ENCODE assay signal across 11 cellular contexts in the genomic region with DNA sequence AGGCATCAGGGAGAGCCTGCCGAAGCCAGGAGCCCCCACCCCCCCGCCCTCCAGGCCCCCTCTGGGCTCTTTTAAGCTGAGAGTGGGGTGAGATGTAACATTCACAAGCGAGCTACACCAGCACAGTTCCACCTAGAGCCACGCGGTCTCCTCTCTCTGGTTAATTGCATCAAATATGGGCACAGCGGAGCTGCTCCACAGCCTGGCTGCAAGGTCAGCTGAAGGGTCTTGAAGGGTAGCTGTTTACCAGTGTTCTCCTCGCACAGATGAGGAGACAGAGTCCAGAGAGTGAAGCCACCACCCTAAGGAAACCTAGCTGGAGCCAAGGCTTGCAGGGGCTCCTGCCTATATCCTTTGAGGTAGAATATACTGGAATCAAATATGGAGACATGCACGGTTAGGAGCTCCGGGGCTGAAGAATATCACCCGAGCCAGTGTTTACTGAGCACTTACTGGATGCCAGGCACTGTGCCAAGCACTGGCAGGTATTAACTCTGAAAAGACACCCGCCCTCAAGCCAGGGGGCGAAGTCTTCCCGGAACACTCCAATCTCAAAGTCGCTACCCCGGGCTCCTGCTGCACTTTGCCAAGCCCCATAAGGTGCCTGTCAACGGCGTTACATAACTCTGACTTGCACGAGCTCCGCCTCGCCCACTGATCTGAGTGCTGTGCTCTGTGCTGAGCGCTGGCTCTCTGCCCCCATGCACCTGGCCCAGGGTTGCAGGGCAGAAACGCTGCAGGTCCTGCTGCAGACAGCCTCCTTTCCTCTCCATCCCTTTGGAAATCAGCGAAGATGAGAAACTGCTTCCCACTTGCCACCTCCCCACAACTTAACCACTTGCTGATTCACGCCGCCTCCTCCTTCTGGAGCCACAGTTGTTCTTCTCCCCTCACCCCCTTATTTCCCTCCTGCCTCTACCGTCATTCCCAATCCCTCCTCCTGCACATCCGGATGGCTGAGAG. TPM values are rescaled to one million over a fixed set of nuclear protein-coding genes. Genes with fewer than 3 reads are reported as not detected.
DNase-seq lines count a peak whose midpoint lies in the region; ATAC-seq, FAIRE-seq and TF ChIP-seq lines count a peak whose summit lies in the region.
"Had no signal": no experiment of that assay in that cellular context is flagged by ENCODE, and none has a peak within 500 bp of the region (broad histone marks: within the 10 kb centered on the region; RNA-seq: fewer than 3 reads in every experiment).

No MANE protein-coding gene starts in this region.

- CTCF ChIA-PET in A549 (lab: Yijun Ruan, JAX): interaction anchor here (1.1 to 2.5 kb wide), 5 partner anchors 25 to 316 kb away, joined by 3 to 11 read pairs (median 3); no protein-coding TSS in a partner anchor
- CTCF ChIA-PET in activated CD4-positive, alpha-beta T cell treated with anti-CD3 and anti-CD28 coated beads, Interleukin-2, amount 10 ng/mL, durations not matched to agents 7 days and 5 days (lab: Charles Lee): interaction anchor here (0.6 to 1.3 kb wide), 2 partner anchors 10 to 24 kb away, joined by 3 read pairs; no protein-coding TSS in a partner anchor
- CTCF ChIA-PET in PC-9 (lab: Charles Lee): interaction anchor here (0.6 kb wide), 1 partner anchor 167 kb away, joined by 5 read pairs; no protein-coding TSS in a partner anchor

- TF ChIP-seq EP300 in A549 (IDR thresholded peaks at IDR 0.05): no peak

- H2BK5ac ChIP-seq in mesendoderm (ENCODE audit: low read length): no peak overlapping the region

- no peak overlapping the region for H3K9ac ChIP-seq in mesendoderm (ENCODE audit: low read length)

- H3K79me1 ChIP-seq in mesendoderm (ENCODE audit: low read length): peaks cover 27% of the 10 kb centered on the region

- no peaks in the 10 kb centered on the region for H3K36me3 Mint-ChIP-seq in activated CD4-positive, alpha-beta T cell treated with anti-CD3 and anti-CD28 coated beads, Interleukin-2, amount 10 ng/mL, durations not matched to agents 7 days and 5 days (ENCODE audit: low read depth)

- no peak for ATAC-seq in A549
- ATAC-seq in GM19455 (IDR thresholded peaks at IDR 0.05; ENCODE audit: unreplicated experiment): no peak

- peak overlapping the region; percentile 60 for H3K23ac ChIP-seq in mesendoderm (ENCODE audit: low read length)

- H3K4me2 ChIP-seq in A549: peak overlapping the region; percentile 32; the same call in 2 of the 3 replicates
- H3K4me2 ChIP-seq in mesendoderm (ENCODE audit: low read length): no peak overlapping the region
- no peak overlapping the region for H3K4me2 ChIP-seq in PC-9

- BruUV-seq in PC-9 (replicated peaks; lab: Mats Ljungman, UMichigan): no TSS peak

- H2AFZ ChIP-seq in PC-9: no peak overlapping the region

- no peak overlapping the region for H3K27ac Mint-ChIP-seq in activated CD4-positive, alpha-beta T cell treated with anti-CD3 and anti-CD28 coated beads, Interleukin-2, amount 10 ng/mL, durations not matched to agents 7 days and 5 days
- H3K27ac Mint-ChIP-seq: T-helper 2 cell treated with Interferon-gamma antibody and Interleukin-4, amounts not matched to agents 5 μg/mL and 100 μg/mL, for 36 hours had no signal

- no peak overlapping the region for H3K4me3 ChIP-seq in A549
- H3K4me3 ChIP-seq in mesendoderm (ENCODE audit: low read length): no peak overlapping the region
- H3K4me3 ChIP-seq in PC-9: no peak overlapping the region

- H3K4me3 Mint-ChIP-seq in activated CD4-positive, alpha-beta T cell treated with anti-CD3 and anti-CD28 coated beads, Interleukin-2, amount 10 ng/mL, durations not matched to agents 7 days and 5 days: no peak overlapping the region
- H3K4me3 Mint-ChIP-seq: T-helper 2 cell treated with Interferon-gamma antibody and Interleukin-4, amounts not matched to agents 5 μg/mL and 100 μg/mL, for 36 hours had no signal

- H3K4me1 Mint-ChIP-seq in activated CD4-positive, alpha-beta T cell treated with anti-CD3 and anti-CD28 coated beads, Interleukin-2, amount 10 ng/mL, durations not matched to agents 7 days and 5 days: peaks cover 2% of the 10 kb centered on the region

- WGBS in A549 (ENCODE audit: missing lambda C conversion rate): 67% methylated on average over 20 of the region's 27 CpGs
- no CpG with 5 or more reads among the region's 27 CpGs for WGBS in mesendoderm (ENCODE audit: extremely low coverage, insufficient coverage, low lambda C conversion rate)

- no peak overlapping the region for H3K18ac ChIP-seq in mesendoderm (ENCODE audit: low read length)

- peaks cover 33% of the 10 kb centered on the region for H3K27me3 Mint-ChIP-seq in activated CD4-positive, alpha-beta T cell treated with anti-CD3 and anti-CD28 coated beads, Interleukin-2, amount 10 ng/mL, durations not matched to agents 7 days and 5 days

- no peak for TF ChIP-seq RAD21 in A549 (conservative IDR thresholded peaks at IDR 0.05 in 1 of 2, IDR thresholded peaks at IDR 0.05 in 1 of 2)

- no peaks in the 10 kb centered on the region for H3K9me2 ChIP-seq in PC-9 (ENCODE audit: insufficient read depth)

- no peak overlapping the region for H3K27ac ChIP-seq in A549
- peak overlapping the region; percentile 72 for H3K27ac ChIP-seq in angular gyrus (ENCODE audit: low read depth, low read length)
- no peak overlapping the region for H3K27ac ChIP-seq in mesendoderm (ENCODE audit: low read depth, low read length)
- H3K27ac ChIP-seq in PC-9: no peak overlapping the region

- H3K79me2 ChIP-seq in mesendoderm (ENCODE audit: control insufficient read depth, insufficient read depth, low read length) (peaks cover 24% of the 10 kb centered on the region), PC-9 (ENCODE audit: low read depth) (peaks cover 89% of the 10 kb centered on the region)

- no peak overlapping the region for H4K8ac ChIP-seq in mesendoderm (ENCODE audit: low read depth, low read length)

- H3K36me3 ChIP-seq in mesendoderm (ENCODE audit: control insufficient read depth, insufficient read depth, low read length) (no peaks in the 10 kb centered on the region), PC-9 (ENCODE audit: low read depth) (no peaks in the 10 kb centered on the region)

- H4K20me1 ChIP-seq in PC-9 (ENCODE audit: insufficient read depth): peaks cover 59% of the 10 kb centered on the region

- H2BK120ac ChIP-seq in mesendoderm (ENCODE audit: low read depth, low read length): no peak overlapping the region

- H2AK5ac ChIP-seq in mesendoderm (ENCODE audit: low read length): no peak overlapping the region

- H3K27me3 ChIP-seq in mesendoderm (ENCODE audit: insufficient read depth, low read length, poor library complexity) (no peaks in the 10 kb centered on the region), PC-9 (ENCODE audit: insufficient read depth, low read depth) (no peaks in the 10 kb centered on the region)

- TF ChIP-seq CTCF in A549 (IDR thresholded peaks at IDR 0.05) (no peak), PC-9 (conservative IDR thresholded peaks at IDR 0.05) (no peak)

- intact Hi-C loops in PC-9 (cut with micrococcal nuclease; ENCODE audit: unreplicated experiment): no loop called here

- H4K5ac ChIP-seq in mesendoderm (ENCODE audit: low read length): no peak overlapping the region

- peaks cover 9% of the 10 kb centered on the region for H3K4me1 ChIP-seq in A549
- no peaks in the 10 kb centered on the region for H3K4me1 ChIP-seq in mesendoderm (ENCODE audit: control insufficient read depth, low read depth, low read length)
- peaks cover 11% of the 10 kb centered on the region; the same call in 1 of the 2 replicates for H3K4me1 ChIP-seq in PC-9 (replicated peaks; ENCODE audit: insufficient read depth)

- no peaks in the 10 kb centered on the region for H3F3A ChIP-seq in PC-9 (ENCODE audit: insufficient read depth, low read depth)

- no peak overlapping the region for H3K56ac ChIP-seq in mesendoderm (ENCODE audit: low read length)

- no peak overlapping the region for H2BK15ac ChIP-seq in mesendoderm (replicated peaks; ENCODE audit: low read depth)

- no peak overlapping the region for H3K4ac ChIP-seq in mesendoderm (ENCODE audit: low read depth, low read length)

- POLR2A ChIA-PET in A549 (lab: Yijun Ruan, JAX) (interaction anchor here (0.6 to 1.5 kb wide), 2 partner anchors 90 to 436 kb away, joined by 6 to 9 read pairs; no protein-coding TSS in a partner anchor), PC-9 (lab: Charles Lee; ENCODE audit: unreplicated experiment) (interaction anchor here (0.5 to 0.7 kb wide), 2 partner anchors 158 to 298 kb away, joined by 3 to 4 read pairs; no protein-coding TSS in a partner anchor)
- POLR2A ChIA-PET in activated CD4-positive, alpha-beta T cell treated with anti-CD3 and anti-CD28 coated beads, Interleukin-2, amount 10 ng/mL, durations not matched to agents 7 days and 5 days (lab: Charles Lee): interaction anchor here (0.7 kb wide), 1 partner anchor 10 kb away, joined by 4 read pairs; no protein-coding TSS in a partner anchor

- FAIRE-seq in A549 (lab: Jason Lieb, UNC): no peak

- no peak for TF ChIP-seq POLR2A in A549 (IDR thresholded peaks at IDR 0.05; ENCODE audit: low read length)

- DNase-seq in A549 (ENCODE audit: low read depth in 1 of 2, low spot score in 1 of 2) (no peak), LHCN-M2 (ENCODE audit: low read depth) (peak; percentile 71), mesendoderm (no peak), PC-9 (no peak), mesenteric fat pad (ENCODE audit: low spot score) (no peak)
- no peak for DNase-seq in activated CD4-positive, alpha-beta T cell treated with anti-CD3 and anti-CD28 coated beads, Interleukin-2, amount 10 ng/mL, durations not matched to agents 7 days and 5 days
- DNase-seq: central memory CD4-positive, alpha-beta T cell; NCI-H526 treated with DMSO at 0.1 percent for 48 hours had no signal

- H3K9me3 Mint-ChIP-seq in activated CD4-positive, alpha-beta T cell treated with anti-CD3 and anti-CD28 coated beads, Interleukin-2, amount 10 ng/mL, durations not matched to agents 7 days and 5 days: no peaks in the 10 kb centered on the region
- H3K9me3 Mint-ChIP-seq: T-helper 2 cell treated with Interferon-gamma antibody and Interleukin-4, amounts not matched to agents 5 μg/mL and 100 μg/mL, for 36 hours had no signal

- H3K9me3 ChIP-seq in A549 (no peaks in the 10 kb centered on the region), PC-9 (ENCODE audit: insufficient read depth, low read depth) (no peaks in the 10 kb centered on the region)

RNA-seq across cellular contexts. Expression of gene CHST15, which starts 5.4 kb away (rescaled TPM):
- 10.3 and 10.4 TPM in 2 replicates for polyA plus RNA-seq in A549 (2011; rRNA removed)
- 2.5 and 3.2 TPM in 2 replicates for polyA plus RNA-seq in A549 (2012; cell fraction: cytosol; rRNA removed)
- polyA plus RNA-seq in A549 (2012; cell fraction: nucleus; rRNA removed): 3.5 and 4.5 TPM in 2 replicates
- 5.1 to 5.8 TPM (median 5.6 TPM) in 3 replicates for polyA plus RNA-seq in A549 (2017; fragmentation: RNase III; extraction: RNeasy Plus Mini Kit Qiagen cat#74134 plus additional on column Dnase treatment)
- 12.5 and 12.6 TPM in 2 replicates for polyA minus RNA-seq in A549 (2011; rRNA and poly(A)+ RNA removed)
- total RNA-seq in LHCN-M2 (2014; rRNA removed): 27.1 and 40.2 TPM in 2 replicates
- 16.3 TPM for polyA plus RNA-seq in LHCN-M2 (2012)
- polyA plus RNA-seq in mesendoderm (2013, experiment 1 of 2): 12.6 TPM
- polyA plus RNA-seq in mesendoderm (2013, experiment 2 of 2): 12.3 TPM
- total RNA-seq in activated CD4-positive, alpha-beta T cell treated with anti-CD3 and anti-CD28 coated beads, Interleukin-2, amount 10 ng/mL, durations not matched to agents 7 days and 5 days: not detected
- total RNA-seq in PC-9 (2021): 23.8 and 24.6 TPM in 2 replicates
- 53.1 TPM for total RNA-seq in mesenteric fat pad

Comparison
In these comparisons a context has a peak if more than half of its experiments do, and no peak if none do; other contexts are left out.
1. RNA of gene CHST15, which starts 5.4 kb away (total RNA-seq): 53.1 TPM in mesenteric fat pad (single experiment), 27.1 to 40.2 TPM in LHCN-M2 and 23.8 to 24.6 TPM in PC-9; not detected in activated CD4-positive, alpha-beta T cell treated with anti-CD3 and anti-CD28 coated beads, Interleukin-2, amount 10 ng/mL, durations not matched to agents 7 days and 5 days; every median in the first group is over 10 times any median in the second.